Comparison of ENCODE assay signal across 8 cellular contexts in the genomic region with DNA sequence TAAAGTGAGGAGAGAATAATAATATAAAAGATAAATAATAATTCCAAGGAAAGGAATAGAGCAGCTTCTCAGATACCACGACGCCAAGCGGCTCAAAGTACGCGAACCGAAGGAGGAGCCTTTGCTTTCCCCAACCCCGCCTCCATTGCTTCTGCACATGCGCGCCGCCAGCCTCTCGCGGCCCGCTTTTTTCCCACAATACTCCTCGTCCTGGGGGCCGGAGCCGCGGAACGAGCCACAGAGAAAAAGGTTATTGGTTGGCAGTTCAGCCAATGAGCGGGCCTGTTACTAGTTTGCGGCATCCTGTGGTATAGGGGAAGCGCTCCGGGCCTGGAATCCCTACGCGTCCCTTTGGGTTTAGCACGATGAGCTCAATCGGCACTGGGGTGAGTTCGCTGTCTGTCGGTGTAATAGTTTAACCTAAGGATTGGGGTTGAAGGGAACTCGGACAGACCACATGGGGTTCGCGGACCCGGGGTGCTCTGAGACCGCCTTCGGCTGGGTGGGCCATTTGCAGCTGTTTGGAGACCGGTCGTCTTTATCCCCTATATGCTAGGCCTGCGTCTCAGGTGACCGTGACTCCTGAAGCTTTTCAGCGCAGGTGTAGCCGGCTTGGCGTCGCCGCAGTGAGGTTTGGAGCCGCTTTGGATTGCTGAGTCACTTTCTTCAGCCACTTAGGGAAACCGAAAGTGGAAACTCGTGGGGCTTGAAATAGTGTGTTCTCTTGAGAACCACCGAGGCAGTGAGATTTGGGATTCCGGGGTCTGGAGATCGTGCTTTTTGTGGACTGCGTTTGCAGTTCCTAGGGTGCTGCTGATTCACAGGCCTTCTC. TPM values are rescaled to one million over a fixed set of nuclear protein-coding genes. Genes with fewer than 3 reads are reported as not detected.
DNase-seq lines count a peak whose midpoint lies in the region; ATAC-seq, FAIRE-seq and TF ChIP-seq lines count a peak whose summit lies in the region.

TSS of gene PSMA3 (plus strand) at position 288 of the 832 bp plus-strand sequence. CDS start at position 366, 78 bp downstream.

- H4K8ac ChIP-seq in trophoblast cell (ENCODE audit: low read depth, low read length) = peak within 1 kb of the TSS; percentile 96

- H3K14ac ChIP-seq in trophoblast cell (ENCODE audit: low read length) = peak within 1 kb of the TSS; percentile 92

- H3K4me3 ChIP-seq in adrenal gland (peak within 1 kb of the TSS; percentile 73 to 93 (median 92)), trophoblast cell (ENCODE audit: low read depth, low read length) (peak within 1 kb of the TSS; percentile 85), transverse colon (peak within 1 kb of the TSS; percentile 61 to 94 (median 74))

- no peak within 1 kb of the TSS for H2BK12ac ChIP-seq in trophoblast cell (ENCODE audit: low read length)

- peak within 1 kb of the TSS; percentile 93 for H2BK5ac ChIP-seq in trophoblast cell (ENCODE audit: low read depth, low read length, poor library complexity)

- H3K4ac ChIP-seq in trophoblast cell (ENCODE audit: low read depth, low read length) = peak within 1 kb of the TSS; percentile 74

- peak within 1 kb of the TSS; percentile 97 for H4K12ac ChIP-seq in trophoblast cell (ENCODE audit: low read depth, low read length)

- H3K79me1 ChIP-seq in trophoblast cell (ENCODE audit: low read length) = peaks cover 5% of the 10 kb centered on the region

- peak; percentile 95 for TF ChIP-seq POLR2A in GM12892 (IDR thresholded peaks at IDR 0.05; ENCODE audit: low read depth, low read length)
- TF ChIP-seq POLR2A in adrenal gland (IDR thresholded peaks at IDR 0.05) = peak; percentile 79 to 92
- TF ChIP-seq POLR2A in transverse colon (IDR thresholded peaks at IDR 0.05) = peak; percentile 77

- peak within 1 kb of the TSS; percentile 62 for H2AK5ac ChIP-seq in trophoblast cell (ENCODE audit: low read length)

- peaks cover 0 to 22% of the 10 kb centered on the region in 2 donors for H3K36me3 ChIP-seq in adrenal gland (replicated peaks in 1 of 2)
- peaks cover 5 to 8% of the 10 kb centered on the region in 2 experiments for H3K36me3 ChIP-seq in trophoblast cell (ENCODE audit: control insufficient read depth in 1 of 2, insufficient read depth in 2 of 2, low read length in 2 of 2)
- H3K36me3 ChIP-seq in transverse colon = peaks cover 0 to 6% (median 0%) of the 10 kb centered on the region in 4 donors

- TF ChIP-seq EP300 in transverse colon (IDR thresholded peaks at IDR 0.05; ENCODE audit: low read depth) = no peak

- H3K27ac ChIP-seq in adrenal gland (peak within 1 kb of the TSS; percentile 95 to 98 (median 97)), trophoblast cell (ENCODE audit: low read depth, low read length) (peak within 1 kb of the TSS; percentile 70), transverse colon (peak within 1 kb of the TSS; percentile 93 to 98 (median 97))

- peak within 1 kb of the TSS; percentile 93 for H3K18ac ChIP-seq in trophoblast cell (ENCODE audit: low read length)

- H3K27me3 ChIP-seq in adrenal gland (no peaks in the 10 kb centered on the region), trophoblast cell (ENCODE audit: insufficient read depth, low read length) (no peaks in the 10 kb centered on the region), transverse colon (no peaks in the 10 kb centered on the region)

- H3K4me2 ChIP-seq in trophoblast cell (ENCODE audit: low read length) = peak within 1 kb of the TSS; percentile 61

- peak; percentile 92 for ATAC-seq in HG02852 (IDR thresholded peaks at IDR 0.05; ENCODE audit: unreplicated experiment)

- H3K4me1 ChIP-seq in adrenal gland (replicated peaks in 1 of 2) (peaks cover 30 to 40% of the 10 kb centered on the region in 2 donors), trophoblast cell (ENCODE audit: control insufficient read depth in 1 of 2, insufficient read depth in 2 of 2, low read length in 2 of 2) (no peaks in the 10 kb centered on the region), transverse colon (peaks cover 11 to 38% (median 23%) of the 10 kb centered on the region in 4 donors)

- peak within 1 kb of the TSS; percentile 94 for H3K9ac ChIP-seq in trophoblast cell (ENCODE audit: low read length)

- intact Hi-C loops in adrenal gland (cut with DNase I) = no loop called here
- intact Hi-C loops in cardiac septum (cut with DNase I) = loop anchor here (1.0 to 5.0 kb wide), 3 partner anchors 38 to 54 kb away; partner anchors contain the start of genes ACTR10 and ARID4A
- intact Hi-C loops in transverse colon (cut with DNase I; ENCODE audit: low total_unique reads) = loop anchor here (10.0 kb wide), 1 partner anchor 50 kb away; the partner anchor contains the start of gene ARID4A

- peaks cover 11% of the 10 kb centered on the region for H3K79me2 ChIP-seq in trophoblast cell (ENCODE audit: control insufficient read depth, insufficient read depth, low read length, poor library complexity)

- H3K9me3 ChIP-seq in adrenal gland (replicated peaks in 1 of 3) (no peaks in the 10 kb centered on the region), trophoblast cell (ENCODE audit: insufficient read depth, low read depth, low read length) (no peaks in the 10 kb centered on the region), transverse colon (no peaks in the 10 kb centered on the region)

- peak within 1 kb of the TSS; percentile 76 for H2BK120ac ChIP-seq in trophoblast cell (ENCODE audit: insufficient read depth, low read length, poor library complexity)

- 0 to 1% (median 1%) methylated on average over 27 to 50 of the region's 50 CpGs for WGBS in adrenal gland, 4 donors
- WGBS in trophoblast cell (ENCODE audit: extremely low coverage, insufficient coverage, insufficient read length) = no CpG with 5 or more reads among the region's 50 CpGs
- WGBS in transverse colon (ENCODE audit: low coverage in 1 of 2), 2 donors = 1 to 2% methylated on average over 18 to 50 of the region's 50 CpGs

- TF ChIP-seq CTCF in adrenal gland (IDR thresholded peaks at IDR 0.05) (no peak), transverse colon (IDR thresholded peaks at IDR 0.05) (no peak)

- peak within 1 kb of the TSS; percentile 90 for H2AFZ ChIP-seq in trophoblast cell (ENCODE audit: insufficient read depth, low read length, poor library complexity)

- FAIRE-seq in GM12892 (lab: Jason Lieb, UNC) = peak; percentile 88

- DNase-seq in GM12892 (ENCODE audit: insufficient read length) = peak; percentile 72
- DNase-seq in NCI-H146 (lab: John Stamatoyannopoulos, UW) = peak; percentile 95
- peak; percentile 94 to 97 (median 96) for DNase-seq in T-helper 1 cell
- DNase-seq in adrenal gland = peak; percentile 98 to 99 (median 98)
- DNase-seq in cardiac septum (ENCODE audit: low spot score) = peak; percentile 99
- peak; percentile 98 to 99 for DNase-seq in trophoblast cell
- DNase-seq in transverse colon = peak; percentile 98

- H3K23ac ChIP-seq in trophoblast cell (ENCODE audit: low read length) = no peak within 1 kb of the TSS

- in situ Hi-C loops in transverse colon (cut with MboI; ENCODE audit: low pct_ligation_motif_present in 1 of 4, low pct_unique_long_range_greater_than_20kb in 1 of 4, low sequenced_read_pairs in 3 of 4) = loop anchor here in 2 of 4 donors (10.0 kb wide), 1 partner anchor 50 kb away; the partner anchor contains the start of gene ARID4A (in 2 of the 2)

- H4K91ac ChIP-seq in trophoblast cell (ENCODE audit: low read depth, low read length) = peak within 1 kb of the TSS; percentile 97

RNA-seq across cellular contexts. Expression of gene PSMA3, which starts in this region (rescaled TPM):
- polyA plus RNA-seq in GM12892 (2012; ENCODE audit: missing spikeins) = 221 TPM
- total RNA-seq in adrenal gland (100 to 1,000 TPM in 7 of 8 donors, 10 to 100 TPM in 1; 80.9 to 270 (median 143) TPM), cardiac septum (118 TPM), transverse colon (10 to 100 TPM; 38.5 to 87.3 (median 80.3) TPM)
- polyA plus RNA-seq in adrenal gland = 100 to 1,000 TPM; 164 to 260 (median 173) TPM
- 405 and 413 TPM in 2 replicates for polyA plus RNA-seq in trophoblast cell (2013)

Comparison
In these comparisons a context has a peak if more than half of its experiments do, and no peak if none do; other contexts are left out.
1. Peak in every context shown above with its lines: DNase-seq, ATAC-seq, H3K4me3 ChIP-seq and H3K27ac ChIP-seq.
2. intact Hi-C loops: an anchor here in cardiac septum (1.0 to 5.0 kb wide) and transverse colon (10.0 kb wide); none called in adrenal gland.